ENCODE assay signal across 8 cellular contexts in genomic region chr10:119750391-119751230, GRCh38. TPM values are rescaled to one million over a fixed set of nuclear protein-coding genes. Genes with fewer than 3 reads are reported as not detected.
A peak's percentile ranks its signal among the peaks of the same experiment; 100 is the strongest.
DNase-seq lines count a peak whose midpoint lies in the region; ATAC-seq and TF ChIP-seq lines count a peak whose summit lies in the region.

No MANE protein-coding gene starts in this region.

- no peak overlapping the region for H3K4me3 ChIP-seq in BLaER1
- no peak overlapping the region for H3K4me3 ChIP-seq in lung

- intact Hi-C loops in activated CD4-positive, alpha-beta T cell treated with anti-CD3 and anti-CD28 coated beads, Interleukin-2, amount 10 ng/mL, durations not matched to agents 24 days and 14 days (cut with micrococcal nuclease) = loop anchor here (1.0 to 5.0 kb wide), 3 partner anchors 64 to 172 kb away; no protein-coding TSS in a partner anchor

- peak; percentile 44 for DNase-seq in NCI-H526 treated with DMSO at 0.1 percent for 48 hours (lab: John Stamatoyannopoulos, UW)
- peak; percentile 87 for DNase-seq in activated CD4-positive, alpha-beta T cell treated with anti-CD3 and anti-CD28 coated beads, Interleukin-2, amount 10 ng/mL, durations not matched to agents 24 days and 14 days
- peak; percentile 73 for DNase-seq in ecto neural progenitor cell (ENCODE audit: low spot score)
- DNase-seq in lung (ENCODE audit: low spot score) = peak; percentile 68
- DNase-seq in stimulated activated CD8-positive, alpha-beta memory T cell treated with anti-CD3 and anti-CD28 coated beads, Interleukin-15, amount 100 ng/mL, for 48 hours (ENCODE audit: low read depth in 2 of 2) = peak; percentile 23 to 42

- peak overlapping the region; percentile 47 for H3K4me2 ChIP-seq in BLaER1

- H3K36me3 Mint-ChIP-seq in activated CD4-positive, alpha-beta T cell treated with anti-CD3 and anti-CD28 coated beads, Interleukin-2, amount 10 ng/mL, durations not matched to agents 24 days and 14 days (ENCODE audit: low read depth) = peaks cover 3% of the 10 kb centered on the region

- H3K4me1 Mint-ChIP-seq in activated CD4-positive, alpha-beta T cell treated with anti-CD3 and anti-CD28 coated beads, Interleukin-2, amount 10 ng/mL, durations not matched to agents 24 days and 14 days = peaks cover 2% of the 10 kb centered on the region

- peak; percentile 88 for TF ChIP-seq CTCF in lung (IDR thresholded peaks at IDR 0.05; ENCODE audit: control extremely low read depth, extremely low read depth)

- no peak overlapping the region for H3K27ac ChIP-seq in BLaER1
- no peak overlapping the region for H3K27ac ChIP-seq in lung (ENCODE audit: low read depth in 1 of 2, low read length in 1 of 2)

- H3K36me3 ChIP-seq in BLaER1 (peaks cover 44% of the 10 kb centered on the region), lung (ENCODE audit: control insufficient read depth in 2 of 2, insufficient read depth in 2 of 2, low read length in 2 of 2) (peaks cover 0 to 2% of the 10 kb centered on the region in 2 donors)

- WGBS in lung, 2 donors = 23% methylated on average over 9 of the region's 9 CpGs

- H3K4me3 Mint-ChIP-seq in activated CD4-positive, alpha-beta T cell treated with anti-CD3 and anti-CD28 coated beads, Interleukin-2, amount 10 ng/mL, durations not matched to agents 24 days and 14 days = no peak overlapping the region

- peaks cover 29% of the 10 kb centered on the region for H3K9me3 ChIP-seq in BLaER1
- peaks cover 0 to 2% of the 10 kb centered on the region in 2 donors for H3K9me3 ChIP-seq in lung (ENCODE audit: control insufficient read depth in 2 of 2, insufficient read depth in 1 of 2, low read length in 1 of 2)

- H3K27me3 ChIP-seq in BLaER1 (no peaks in the 10 kb centered on the region), lung (ENCODE audit: control insufficient read depth, insufficient read depth) (no peaks in the 10 kb centered on the region)

- no peak overlapping the region for H3K27ac Mint-ChIP-seq in activated CD4-positive, alpha-beta T cell treated with anti-CD3 and anti-CD28 coated beads, Interleukin-2, amount 10 ng/mL, durations not matched to agents 24 days and 14 days

- no peak overlapping the region for H3K9ac ChIP-seq in BLaER1

- H3K27me3 Mint-ChIP-seq in activated CD4-positive, alpha-beta T cell treated with anti-CD3 and anti-CD28 coated beads, Interleukin-2, amount 10 ng/mL, durations not matched to agents 24 days and 14 days = no peaks in the 10 kb centered on the region

- H4K20me1 ChIP-seq in BLaER1 = peaks cover 37% of the 10 kb centered on the region

- peaks cover 10% of the 10 kb centered on the region for H3K4me1 ChIP-seq in BLaER1
- peaks cover 0 to 4% of the 10 kb centered on the region in 2 donors for H3K4me1 ChIP-seq in lung (ENCODE audit: control insufficient read depth in 2 of 2, insufficient read depth in 2 of 2, low read length in 2 of 2)

- no peaks in the 10 kb centered on the region for H3K9me3 Mint-ChIP-seq in activated CD4-positive, alpha-beta T cell treated with anti-CD3 and anti-CD28 coated beads, Interleukin-2, amount 10 ng/mL, durations not matched to agents 24 days and 14 days

- ATAC-seq in GM19025 (IDR thresholded peaks at IDR 0.05; ENCODE audit: low read depth, unreplicated experiment) (peak; percentile 72), HG03378 (IDR thresholded peaks at IDR 0.05; ENCODE audit: unreplicated experiment) (peak; percentile 87), lung (ENCODE audit: insufficient read depth, low FRiP score) (peak; percentile 94)

RNA-seq across cellular contexts. Expression of gene INPP5F, which starts 24.8 kb away (rescaled TPM):
- total RNA-seq in activated CD4-positive, alpha-beta T cell treated with anti-CD3 and anti-CD28 coated beads, Interleukin-2, amount 10 ng/mL, durations not matched to agents 24 days and 14 days = 18.1 and 18.3 TPM in 2 replicates
- 10 to 100 TPM; 14.3 to 22.9 TPM for total RNA-seq in lung
- polyA plus RNA-seq in lung = 1 to 10 TPM; 5.6 to 5.9 TPM

Comparison
In these comparisons a context has a peak if more than half of its experiments do, and no peak if none do; other contexts are left out.
1. DNase-seq: peak in every context shown above with its lines; median percentile 87 in activated CD4-positive, alpha-beta T cell treated with anti-CD3 and anti-CD28 coated beads, Interleukin-2, amount 10 ng/mL, durations not matched to agents 24 days and 14 days; 73 in ecto neural progenitor cell; 68 in lung; 44 in NCI-H526 treated with DMSO at 0.1 percent for 48 hours; 32 in stimulated activated CD8-positive, alpha-beta memory T cell treated with anti-CD3 and anti-CD28 coated beads, Interleukin-15, amount 100 ng/mL, for 48 hours.